Comparison of ENCODE assay signal across 28 cellular contexts in genomic region chr6:84274856-84275255, GRCh38.
"Had no signal": no experiment of that assay in that cellular context is flagged by ENCODE, and none has a peak within 500 bp of the region (broad histone marks: within the 10 kb centered on the region; RNA-seq: fewer than 3 reads in every experiment).

No MANE protein-coding gene starts in this region.

- H3K4me1 ChIP-seq: neural progenitor cell, parathyroid adenoma, psoas muscle, sigmoid colon, spleen, suprapubic skin, testis, transverse colon, upper lobe of right lung, uterus had no signal

- H3K36me3 ChIP-seq: neural progenitor cell, ovary, right lobe of liver, sigmoid colon, spleen, suprapubic skin, tibial artery, transverse colon, upper lobe of right lung, uterus had no signal

- H3K4me3 ChIP-seq: neural progenitor cell, ovary, psoas muscle, right lobe of liver, sigmoid colon, skin epidermis, smooth muscle cell, spleen, suprapubic skin, testis, tibial artery, transverse colon, upper lobe of right lung, uterus had no signal

- DNase-seq: natural killer cell; occipital lobe; ovary; posterior cingulate gyrus; psoas muscle; right cardiac atrium; right lobe of liver; sigmoid colon; spleen; stimulated activated CD4-positive, alpha-beta T cell treated with anti-CD3 and anti-CD28 coated beads, Interleukin-12 subunit alpha, Interleukin-12 subunit beta, amount 100 ng/mL, for 4 hours; stimulated activated CD4-positive, alpha-beta T cell treated with anti-CD3 and anti-CD28 coated beads, Interleukin-1b, Interleukin-23, amount 100 ng/mL, for 48 hours; stimulated activated CD4-positive, alpha-beta T cell treated with anti-CD3 and anti-CD28 coated beads, Interleukin-4, amount 100 ng/mL, for 1 hour; stimulated activated CD4-positive, alpha-beta T cell treated with anti-CD3 and anti-CD28 coated beads, Interleukin-4, amount 100 ng/mL, for 4 hours; stimulated activated CD8-positive, alpha-beta memory T cell treated with anti-CD3 and anti-CD28 coated beads, Interleukin-4, amount 100 ng/mL, for 48 hours; stimulated activated naive CD4-positive, alpha-beta T cell; stimulated activated naive CD8-positive, alpha-beta T cell treated with anti-CD3 and anti-CD28 coated beads, Interleukin-15, amount 100 ng/mL, for 72 hours; stimulated activated naive CD8-positive, alpha-beta T cell treated with anti-CD3 and anti-CD28 coated beads, Interleukin-15, Interleukin-2, amounts not matched to agents 100 U/mL and 50 U/mL, for 24 hours; substantia nigra; testis; tibial artery; transverse colon; upper lobe of right lung; uterus had no signal

- H3K9ac ChIP-seq: neural progenitor cell, parathyroid adenoma had no signal

- H3K79me2 ChIP-seq: parathyroid adenoma had no signal

- H2AFZ ChIP-seq: neural progenitor cell, parathyroid adenoma had no signal

- H3K9me3 ChIP-seq: ovary, psoas muscle, right lobe of liver, sigmoid colon, spleen, suprapubic skin, testis, tibial artery, transverse colon, upper lobe of right lung, uterus had no signal

- H3K27ac ChIP-seq: neural progenitor cell, ovary, parathyroid adenoma, psoas muscle, right lobe of liver, sigmoid colon, skin epidermis, spleen, suprapubic skin, testis, tibial artery, transverse colon, upper lobe of right lung, uterus had no signal

- H3K27me3 ChIP-seq: neural progenitor cell, ovary, right lobe of liver, sigmoid colon, suprapubic skin, testis, tibial artery, transverse colon, upper lobe of right lung, uterus had no signal

- H3K4me2 ChIP-seq: neural progenitor cell, smooth muscle cell had no signal
